In the genomic region with DNA sequence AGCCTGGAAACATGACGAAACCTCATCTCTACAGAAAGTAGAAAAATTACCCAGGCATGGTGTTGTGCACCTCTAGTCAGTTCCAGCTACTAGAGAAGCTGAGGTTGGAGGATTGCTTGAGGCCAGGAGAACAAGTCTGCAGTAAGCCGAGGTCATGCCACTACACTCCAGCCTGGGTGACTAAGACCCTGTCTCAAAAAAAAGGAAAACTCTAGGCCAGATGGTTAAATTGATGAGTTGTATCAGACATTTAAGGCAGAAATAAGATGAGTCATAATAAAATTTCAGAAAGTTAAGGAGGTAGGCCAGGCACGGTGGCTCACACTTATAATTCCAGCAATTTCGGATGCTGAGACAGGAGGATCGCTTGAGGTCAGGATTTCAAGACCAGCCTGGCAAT, we compare ENCODE assay signal across 14 cellular contexts. TPM values are rescaled to one million over a fixed set of nuclear protein-coding genes. Genes with fewer than 3 reads are reported as not detected.
DNase-seq lines count a peak whose midpoint lies in the region; ATAC-seq lines count a peak whose summit lies in the region.
"Had no signal": no experiment of that assay in that cellular context is flagged by ENCODE, and none has a peak within 500 bp of the region (broad histone marks: within the 10 kb centered on the region; RNA-seq: fewer than 3 reads in every experiment).

No MANE protein-coding gene starts in this region.

- peaks cover 52% of the 10 kb centered on the region for H3K36me3 ChIP-seq in ACC112 (ENCODE audit: insufficient read depth, low read length)

- H3K4me3 Mint-ChIP-seq in T-cell: no peak overlapping the region

- no peak for ATAC-seq in T-cell (replicated peaks in 1 of 4)

- intact Hi-C loops in cardiac septum (cut with DNase I): no loop called here

- peaks cover 18% of the 10 kb centered on the region for H3K4me1 ChIP-seq in ACC112 (ENCODE audit: control insufficient read depth, insufficient read depth, low read length, unreplicated experiment)
- H3K4me1 ChIP-seq: BLaER1 had no signal

- H3K9me3 Mint-ChIP-seq in T-cell: no peaks in the 10 kb centered on the region

- H3K79me2 ChIP-seq in ACC112 (ENCODE audit: control insufficient read depth, insufficient read depth, low read length, unreplicated experiment): peaks cover 63% of the 10 kb centered on the region

- DNase-seq in EH (ENCODE audit: low read depth) (peak; percentile 14), T-cell (no peak), iris pigment epithelial cell (ENCODE audit: low read depth) (peak; percentile 61), cardiac septum (ENCODE audit: low spot score) (no peak), NCI-H748 (lab: John Stamatoyannopoulos, UW; ENCODE audit: unreplicated experiment) (no peak), D341Med (ENCODE audit: low spot score) (no peak)
- DNase-seq: amniotic stem cell, NCI-H1092, Peyer's patch had no signal

- H3K4me1 Mint-ChIP-seq in T-cell: peaks cover 45 to 50% (median 46%) of the 10 kb centered on the region in 3 donors

- no peak overlapping the region for H3K4me3 ChIP-seq in ACC112 (ENCODE audit: low read depth, low read length)
- H3K4me3 ChIP-seq: BLaER1, Peyer's patch, right atrium auricular region had no signal

- no peak overlapping the region for H2AFZ ChIP-seq in ACC112 (ENCODE audit: low read length, unreplicated experiment)

- CTCF ChIA-PET in T-cell (lab: Charles Lee): no interaction called here

- peak overlapping the region; percentile 18 to 55 for H3K27ac Mint-ChIP-seq in T-cell

- no peaks in the 10 kb centered on the region for H3K27me3 ChIP-seq in ACC112 (ENCODE audit: insufficient read depth, low read length)
- H3K27me3 ChIP-seq: BLaER1, neutrophil, Peyer's patch, right atrium auricular region had no signal

- POLR2A ChIA-PET in T-cell (lab: Charles Lee): no interaction called here

- no peaks in the 10 kb centered on the region for H3K27me3 Mint-ChIP-seq in T-cell

- peak overlapping the region; percentile 47; the same call in 1 of the 2 replicates for H3K27ac ChIP-seq in ACC112 (ENCODE audit: low read depth, low read length)
- H3K27ac ChIP-seq: BLaER1, neutrophil, Peyer's patch, right atrium auricular region had no signal

- H3K36me3 Mint-ChIP-seq in T-cell: peaks cover 44% of the 10 kb centered on the region

RNA-seq across cellular contexts. Expression of gene EIF2S1, which starts 10.7 kb away (rescaled TPM):
- 10 to 100 TPM; 38.8 to 66.0 (median 57.0) TPM for total RNA-seq in T-cell
- 89.8 TPM for total RNA-seq in cardiac septum

RNA-seq across cellular contexts. Expression of gene ATP6V1D, which starts 11.2 kb away (rescaled TPM):
- total RNA-seq in T-cell (10 to 100 TPM; 20.9 to 31.1 (median 24.5) TPM), cardiac septum (178 TPM)

RNA-seq across cellular contexts. Expression of gene PLEK2, which starts 41.1 kb away (rescaled TPM):
- 1 to 10 TPM in 4 of 5 donors, under 1 TPM in 1; 0.79 to 4.0 (median 3.5) TPM for total RNA-seq in T-cell
- total RNA-seq in cardiac septum: 0.40 TPM
- total RNA-seq: temporal lobe had no signal

Comparison
In these comparisons a context has a peak if more than half of its experiments do, and no peak if none do; other contexts are left out.
1. DNase-seq: peak in EH (single experiment) and iris pigment epithelial cell (single experiment); none in T-cell (0 of 34), cardiac septum (single experiment), NCI-H748 (single experiment) and D341Med (single experiment).